Comparison of ENCODE assay signal across 21 cellular contexts in genomic region chr2:180952082-180952481, GRCh38. TPM values are rescaled to one million over a fixed set of nuclear protein-coding genes. Genes with fewer than 3 reads are reported as not detected.
DNase-seq lines count a peak whose midpoint lies in the region; ATAC-seq lines count a peak whose summit lies in the region.
"Had no signal": no experiment of that assay in that cellular context is flagged by ENCODE, and none has a peak within 500 bp of the region (broad histone marks: within the 10 kb centered on the region; RNA-seq: fewer than 3 reads in every experiment).

No MANE protein-coding gene starts in this region.

- intact Hi-C loops in left colon (cut with DNase I, micrococcal nuclease) = no loop called here

- DNase-seq in HUDEP-2 (lab: John Stamatoyannopoulos, UW; ENCODE audit: unreplicated experiment in 76 of 76) (no peak), left colon (no peak), NCI-H2029 (lab: John Stamatoyannopoulos, UW) (no peak), CD1c-positive myeloid dendritic cell (ENCODE audit: extremely low spot score) (no peak)
- DNase-seq: activated naive CD4-positive, alpha-beta T cell treated with anti-CD3 and anti-CD28 coated beads for 36 hours; activated T-cell treated with anti-CD3 and anti-CD28 coated beads, Interleukin-2, amount 50 U/mL, for 48 hours; amniotic stem cell; colonic mucosa; left ventricle myocardium superior; MV-4-11; naive thymus-derived CD4-positive, alpha-beta T cell; NCI-H1694; NCI-H2171 treated with DMSO at 0.1 percent for 48 hours; NCI-H526 treated with DMSO at 0.1 percent for 48 hours; occipital lobe; T-helper 17 cell; upper lobe of left lung had no signal

- ATAC-seq in GM18511 (IDR thresholded peaks at IDR 0.05; ENCODE audit: unreplicated experiment) = peak; percentile 43
- peak; percentile 67 for ATAC-seq in GM19463 (IDR thresholded peaks at IDR 0.05; ENCODE audit: unreplicated experiment)
- peak; percentile 52 for ATAC-seq in HG02798 (IDR thresholded peaks at IDR 0.05; ENCODE audit: poor library complexity, unreplicated experiment)
- peak; percentile 71 for ATAC-seq in HG03565 (IDR thresholded peaks at IDR 0.05; ENCODE audit: unreplicated experiment)
- no peak for ATAC-seq in left colon
- ATAC-seq: left ventricle myocardium superior; naive thymus-derived CD4-positive, alpha-beta T cell; T-helper 17 cell had no signal

RNA-seq across cellular contexts. Expression of gene UBE2E3, which starts 28.3 kb away (rescaled TPM):
- total RNA-seq in left colon = 10 to 100 TPM; 54.6 to 62.5 TPM
